ENCODE assay signal across 9 cellular contexts in the genomic region with DNA sequence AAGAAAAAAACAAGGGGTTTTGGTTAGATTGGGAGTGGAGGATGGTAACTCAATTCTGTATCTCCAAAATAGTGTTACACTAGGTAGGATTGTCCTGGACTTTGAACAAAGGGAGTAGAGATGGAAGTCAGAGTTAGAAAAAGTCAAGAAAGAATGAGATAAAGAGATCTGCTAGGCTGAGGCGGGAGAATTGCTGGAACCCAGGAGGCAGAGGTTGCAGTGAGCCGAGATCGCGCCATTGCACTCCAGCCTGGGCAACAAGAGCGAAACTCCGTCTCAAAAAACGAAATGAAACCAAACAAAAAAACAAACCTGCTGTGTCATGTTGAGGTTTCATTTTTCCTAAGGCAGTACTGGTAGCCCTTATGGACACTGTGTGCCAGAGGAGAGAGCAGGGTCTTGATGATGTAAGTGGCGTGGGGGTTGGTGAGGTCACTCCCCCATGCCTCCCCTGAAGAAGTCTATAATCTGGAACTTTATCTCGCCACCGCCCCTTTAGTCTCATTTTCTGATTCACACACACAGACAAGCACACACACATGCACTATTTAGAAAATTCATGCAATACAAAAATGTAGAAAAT. TPM values are rescaled to one million over a fixed set of nuclear protein-coding genes. Genes with fewer than 3 reads are reported as not detected.
DNase-seq lines count a peak whose midpoint lies in the region; ATAC-seq and TF ChIP-seq lines count a peak whose summit lies in the region.
"Had no signal": no experiment of that assay in that cellular context is flagged by ENCODE, and none has a peak within 500 bp of the region (broad histone marks: within the 10 kb centered on the region; RNA-seq: fewer than 3 reads in every experiment).

No MANE protein-coding gene starts in this region.

- peak overlapping the region; percentile 72 for H3K4me3 Mint-ChIP-seq in activated T-helper 1 cell treated with anti-CD3 and anti-CD28 coated beads, Interleukin-12 subunit alpha, Interleukin-12 subunit beta, Interleukin-2, Interleukin-4 antibody, amounts not matched to agents 30 ng/mL and 10 ng/mL and 1 ng/mL, durations not matched to agents 14 hours and 24 hours and 36 hours

- peaks cover 9% of the 10 kb centered on the region for H3K27me3 Mint-ChIP-seq in activated T-helper 1 cell treated with anti-CD3 and anti-CD28 coated beads, Interleukin-12 subunit alpha, Interleukin-12 subunit beta, Interleukin-2, Interleukin-4 antibody, amounts not matched to agents 30 ng/mL and 10 ng/mL and 1 ng/mL, durations not matched to agents 14 hours and 24 hours and 36 hours (ENCODE audit: insufficient read depth)

- H3K4me1 Mint-ChIP-seq in activated T-helper 1 cell treated with anti-CD3 and anti-CD28 coated beads, Interleukin-12 subunit alpha, Interleukin-12 subunit beta, Interleukin-2, Interleukin-4 antibody, amounts not matched to agents 30 ng/mL and 10 ng/mL and 1 ng/mL, durations not matched to agents 14 hours and 24 hours and 36 hours (ENCODE audit: low read depth) = peaks cover 11% of the 10 kb centered on the region

- H3K27ac ChIP-seq in HL-60 (replicated peaks) (peak overlapping the region; percentile 73), osteoblast (ENCODE audit: low read depth, low read length) (no peak overlapping the region)

- DNase-seq in HL-60 (ENCODE audit: low read depth in 1 of 2, low spot score in 1 of 2) (peak; percentile 58 to 71), osteoblast (ENCODE audit: insufficient read length, low spot score, missing footprints) (no peak), NCI-H345 treated with DMSO at 0.1 percent for 48 hours (lab: John Stamatoyannopoulos, UW; ENCODE audit: unreplicated experiment) (no peak), omental fat pad (ENCODE audit: low spot score) (no peak)
- peak; percentile 9 for DNase-seq in activated T-helper 1 cell treated with anti-CD3 and anti-CD28 coated beads, Interleukin-12 subunit alpha, Interleukin-12 subunit beta, Interleukin-2, Interleukin-4 antibody, amounts not matched to agents 30 ng/mL and 10 ng/mL and 1 ng/mL, durations not matched to agents 14 hours and 24 hours and 36 hours (ENCODE audit: low spot score)
- DNase-seq in effector CD8-positive, alpha-beta T cell (lab: John Stamatoyannopoulos, UW) = no peak

- H3K4me3 ChIP-seq in HL-60 (replicated peaks; ENCODE audit: insufficient read depth, low read length) (peak overlapping the region; percentile 25), osteoblast (ENCODE audit: insufficient read depth, low read length) (no peak overlapping the region)
- H3K4me3 ChIP-seq: HAP-1 had no signal

- no peaks in the 10 kb centered on the region for H3K36me3 Mint-ChIP-seq in activated T-helper 1 cell treated with anti-CD3 and anti-CD28 coated beads, Interleukin-12 subunit alpha, Interleukin-12 subunit beta, Interleukin-2, Interleukin-4 antibody, amounts not matched to agents 30 ng/mL and 10 ng/mL and 1 ng/mL, durations not matched to agents 14 hours and 24 hours and 36 hours (ENCODE audit: low read depth)

- H3K9me3 Mint-ChIP-seq in activated T-helper 1 cell treated with anti-CD3 and anti-CD28 coated beads, Interleukin-12 subunit alpha, Interleukin-12 subunit beta, Interleukin-2, Interleukin-4 antibody, amounts not matched to agents 30 ng/mL and 10 ng/mL and 1 ng/mL, durations not matched to agents 14 hours and 24 hours and 36 hours = no peaks in the 10 kb centered on the region

- no peaks in the 10 kb centered on the region for H3K27me3 ChIP-seq in HL-60 (ENCODE audit: insufficient read depth, poor library complexity, severe bottlenecking)
- peaks cover 7% of the 10 kb centered on the region for H3K27me3 ChIP-seq in osteoblast (ENCODE audit: insufficient read depth, low read length)

- H4K20me1 ChIP-seq in osteoblast (ENCODE audit: insufficient read depth, low read length) = no peaks in the 10 kb centered on the region

- H3K4me2 ChIP-seq in osteoblast (ENCODE audit: insufficient read depth, low read length) = peak overlapping the region; percentile 25

- H3K27ac Mint-ChIP-seq in activated T-helper 1 cell treated with anti-CD3 and anti-CD28 coated beads, Interleukin-12 subunit alpha, Interleukin-12 subunit beta, Interleukin-2, Interleukin-4 antibody, amounts not matched to agents 30 ng/mL and 10 ng/mL and 1 ng/mL, durations not matched to agents 14 hours and 24 hours and 36 hours = peak overlapping the region; percentile 46

- no peaks in the 10 kb centered on the region for H3K36me3 ChIP-seq in osteoblast (ENCODE audit: insufficient read depth, low read length)
- H3K36me3 ChIP-seq: HAP-1 had no signal

- intact Hi-C loops in activated T-helper 1 cell treated with anti-CD3 and anti-CD28 coated beads, Interleukin-12 subunit alpha, Interleukin-12 subunit beta, Interleukin-2, Interleukin-4 antibody, amounts not matched to agents 30 ng/mL and 10 ng/mL and 1 ng/mL, durations not matched to agents 14 hours and 24 hours and 36 hours (cut with micrococcal nuclease) = loop anchor here (1.0 kb wide), 1 partner anchor 64 kb away; no protein-coding TSS in a partner anchor

- H3K79me2 ChIP-seq in osteoblast (ENCODE audit: insufficient read depth, low read length) = no peaks in the 10 kb centered on the region

- no peaks in the 10 kb centered on the region for H3K9me3 ChIP-seq in osteoblast (ENCODE audit: low read depth, low read length)
- H3K9me3 ChIP-seq: HAP-1 had no signal

- H3K4me1 ChIP-seq in osteoblast (ENCODE audit: insufficient read depth, low read length) = no peaks in the 10 kb centered on the region
- H3K4me1 ChIP-seq: HAP-1 had no signal

- H2AFZ ChIP-seq in osteoblast (ENCODE audit: low read length) = peak overlapping the region; percentile 54

- ATAC-seq in GM18868 (IDR thresholded peaks at IDR 0.05; ENCODE audit: unreplicated experiment) (peak; percentile 66), omental fat pad (ENCODE audit: low FRiP score) (no peak), GM19467 (IDR thresholded peaks at IDR 0.05; ENCODE audit: unreplicated experiment) (no peak)

- TF ChIP-seq CTCF in HL-60 (IDR thresholded peaks at IDR 0.05; ENCODE audit: insufficient read depth, low read length) (no peak), osteoblast (IDR thresholded peaks at IDR 0.05; ENCODE audit: extremely low read depth, low read depth, low read length) (no peak), omental fat pad (IDR thresholded peaks at IDR 0.05) (no peak)

RNA-seq across cellular contexts. Expression of a gene that starts 10.5 kb away (rescaled TPM):
- not detected in 2 replicates for total RNA-seq in activated T-helper 1 cell treated with anti-CD3 and anti-CD28 coated beads, Interleukin-12 subunit alpha, Interleukin-12 subunit beta, Interleukin-2, Interleukin-4 antibody, amounts not matched to agents 30 ng/mL and 10 ng/mL and 1 ng/mL, durations not matched to agents 14 hours and 24 hours and 36 hours
- total RNA-seq in osteoblast (under 0.01 and 0.36 TPM in 2 replicates), omental fat pad (not detected)

Comparison
In these comparisons a context has a peak if more than half of its experiments do, and no peak if none do; other contexts are left out.
1. DNase-seq: peak in HL-60 (2 of 2) and activated T-helper 1 cell treated with anti-CD3 and anti-CD28 coated beads, Interleukin-12 subunit alpha, Interleukin-12 subunit beta, Interleukin-2, Interleukin-4 antibody, amounts not matched to agents 30 ng/mL and 10 ng/mL and 1 ng/mL, durations not matched to agents 14 hours and 24 hours and 36 hours (single experiment); none in osteoblast (single experiment), NCI-H345 treated with DMSO at 0.1 percent for 48 hours (single experiment), omental fat pad (single experiment) and effector CD8-positive, alpha-beta T cell (single experiment).